ENCODE assay signal across 11 cellular contexts in the genomic region with DNA sequence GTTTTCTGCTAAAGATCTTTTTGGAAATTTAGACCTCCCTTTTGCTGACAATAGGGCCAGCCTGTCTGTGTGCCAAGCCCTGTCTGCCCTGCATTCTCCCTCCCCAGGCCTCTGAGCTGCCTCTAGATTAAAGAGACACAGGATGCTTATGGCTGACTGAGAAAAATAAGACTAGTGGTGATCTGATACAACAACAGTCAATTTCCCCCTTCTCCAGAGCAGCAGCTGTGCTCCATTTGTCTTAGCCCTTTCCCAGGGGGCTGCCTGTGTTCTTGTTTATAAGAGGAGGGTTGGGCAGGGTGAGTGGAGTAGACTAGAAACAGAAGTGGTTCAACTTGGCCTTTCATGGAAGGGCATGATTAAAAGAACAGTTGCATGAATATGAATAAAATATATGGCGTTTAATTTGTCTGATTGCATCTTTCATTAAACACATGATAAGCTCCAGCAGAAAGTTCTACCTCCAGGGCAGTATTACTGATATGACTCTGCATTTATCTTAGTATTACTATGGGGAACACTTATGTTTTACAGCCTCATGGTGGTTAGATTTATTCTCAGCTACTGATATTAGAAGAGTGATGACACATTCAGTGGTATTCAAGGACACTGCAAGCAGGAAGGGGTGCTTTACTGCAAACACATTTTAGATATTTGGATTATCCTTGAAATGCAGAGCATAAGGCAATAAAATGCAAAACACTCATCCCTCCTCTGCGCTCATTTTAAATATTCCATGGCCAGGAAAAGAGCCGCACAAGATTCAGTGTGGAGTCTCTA.
A peak's percentile ranks its signal among the peaks of the same experiment; 100 is the strongest.
DNase-seq lines count a peak whose midpoint lies in the region; ATAC-seq and TF ChIP-seq lines count a peak whose summit lies in the region.
"Had no signal": no experiment of that assay in that cellular context is flagged by ENCODE, and none has a peak within 500 bp of the region (broad histone marks: within the 10 kb centered on the region; RNA-seq: fewer than 3 reads in every experiment).

No MANE protein-coding gene starts in this region.

- H3K9ac ChIP-seq in endodermal cell (ENCODE audit: extremely low read depth, low read length, poor library complexity, severe bottlenecking) (no peak overlapping the region), skeletal muscle satellite cell (ENCODE audit: low read depth, low read length) (peak overlapping the region; percentile 70)

- ATAC-seq in Right ventricle myocardium inferior (peak; percentile 59), upper lobe of right lung (no peak), left colon (no peak)
- ATAC-seq: activated T-cell treated with anti-CD3 and anti-CD28 coated beads, Interleukin-2, amount 50 U/mL, for 72 hours had no signal

- TF ChIP-seq CTCF in left ventricle myocardium inferior (IDR thresholded peaks at IDR 0.05; ENCODE audit: borderline replicate concordance): no peak
- TF ChIP-seq CTCF in endodermal cell (conservative IDR thresholded peaks at IDR 0.05): peak; percentile 59
- no peak for TF ChIP-seq CTCF in upper lobe of right lung (IDR thresholded peaks at IDR 0.05)

- H3K27me3 ChIP-seq in left ventricle myocardium inferior (ENCODE audit: low read depth): no peaks in the 10 kb centered on the region
- H3K27me3 ChIP-seq in endodermal cell (ENCODE audit: control insufficient read depth, insufficient read depth, low read length, poor library complexity, severe bottlenecking): no peaks in the 10 kb centered on the region
- H3K27me3 ChIP-seq in skeletal muscle satellite cell (ENCODE audit: control insufficient read depth, insufficient read depth, low read length): no peaks in the 10 kb centered on the region
- no peaks in the 10 kb centered on the region for H3K27me3 ChIP-seq in upper lobe of right lung
- H3K27me3 ChIP-seq: dorsolateral prefrontal cortex had no signal

- H3K27ac ChIP-seq in left ventricle myocardium inferior (replicated peaks): no peak overlapping the region
- no peak overlapping the region for H3K27ac ChIP-seq in endodermal cell (ENCODE audit: low read depth, low read length)
- no peak overlapping the region for H3K27ac ChIP-seq in upper lobe of right lung
- H3K27ac ChIP-seq: dorsolateral prefrontal cortex had no signal

- 89 to 100% methylated on average over 2 to 3 of the region's 3 CpGs for WGBS in endodermal cell (ENCODE audit: insufficient coverage in 1 of 2, insufficient read length in 1 of 2), 2 experiments

- no peaks in the 10 kb centered on the region for H3K9me3 Mint-ChIP-seq in endodermal cell
- H3K9me3 Mint-ChIP-seq: activated T-cell treated with anti-CD3 and anti-CD28 coated beads, Interleukin-2, amount 50 U/mL, for 72 hours had no signal

- H3K27me3 Mint-ChIP-seq in endodermal cell (ENCODE audit: insufficient read depth): peaks cover 3% of the 10 kb centered on the region

- DNase-seq in Right ventricle myocardium inferior (ENCODE audit: missing footprints) (no peak), left ventricle myocardium inferior (no peak), NCI-H226 (peak; percentile 76), endodermal cell (peak; percentile 66), upper lobe of right lung (no peak), left colon (no peak)
- DNase-seq in activated CD4-positive, alpha-beta T cell treated with anti-CD3 and anti-CD28 coated beads for 4 hours: no peak
- DNase-seq: activated T-cell treated with anti-CD3 and anti-CD28 coated beads, Interleukin-2, amount 50 U/mL, for 72 hours; dorsolateral prefrontal cortex; T-helper 9 cell had no signal

- intact Hi-C loops in Right ventricle myocardium inferior (cut with DNase I): no loop called here
- intact Hi-C loops in left ventricle myocardium inferior (cut with micrococcal nuclease): no loop called here
- intact Hi-C loops in upper lobe of right lung (cut with DNase I): no loop called here
- intact Hi-C loops in left colon (cut with DNase I, micrococcal nuclease): no loop called here

- H3K9me3 ChIP-seq in left ventricle myocardium inferior (replicated peaks): no peaks in the 10 kb centered on the region
- no peaks in the 10 kb centered on the region for H3K9me3 ChIP-seq in endodermal cell (ENCODE audit: control insufficient read depth, low read length)
- H3K9me3 ChIP-seq in skeletal muscle satellite cell (replicated peaks; ENCODE audit: low read length): no peaks in the 10 kb centered on the region
- H3K9me3 ChIP-seq in upper lobe of right lung: no peaks in the 10 kb centered on the region

- no peak overlapping the region for H3K4me3 Mint-ChIP-seq in endodermal cell
- H3K4me3 Mint-ChIP-seq: activated T-cell treated with anti-CD3 and anti-CD28 coated beads, Interleukin-2, amount 50 U/mL, for 72 hours had no signal

- H3K4me1 ChIP-seq in left ventricle myocardium inferior (no peaks in the 10 kb centered on the region), endodermal cell (ENCODE audit: control insufficient read depth, insufficient read depth, low read length) (no peaks in the 10 kb centered on the region), skeletal muscle satellite cell (ENCODE audit: control insufficient read depth, insufficient read depth, low read length) (peaks cover 80% of the 10 kb centered on the region), upper lobe of right lung (no peaks in the 10 kb centered on the region)

- H3K36me3 Mint-ChIP-seq in endodermal cell (ENCODE audit: low read depth): no peaks in the 10 kb centered on the region

- no peak overlapping the region for H3K4me3 ChIP-seq in left ventricle myocardium inferior
- no peak overlapping the region for H3K4me3 ChIP-seq in endodermal cell (ENCODE audit: low read length)
- peak overlapping the region; percentile 21 for H3K4me3 ChIP-seq in skeletal muscle satellite cell (ENCODE audit: low read length)
- H3K4me3 ChIP-seq in upper lobe of right lung: no peak overlapping the region
- H3K4me3 ChIP-seq: dorsolateral prefrontal cortex had no signal

- H3K4me2 ChIP-seq in skeletal muscle satellite cell (ENCODE audit: low read length): peak overlapping the region; percentile 62

- no peak overlapping the region for H3K27ac Mint-ChIP-seq in endodermal cell
- H3K27ac Mint-ChIP-seq: activated T-cell treated with anti-CD3 and anti-CD28 coated beads, Interleukin-2, amount 50 U/mL, for 72 hours had no signal

- H3K36me3 ChIP-seq in left ventricle myocardium inferior: no peaks in the 10 kb centered on the region
- H3K36me3 ChIP-seq in endodermal cell (ENCODE audit: control insufficient read depth, insufficient read depth, low read length): no peaks in the 10 kb centered on the region
- H3K36me3 ChIP-seq in skeletal muscle satellite cell (ENCODE audit: insufficient read depth, low read length): no peaks in the 10 kb centered on the region
- no peaks in the 10 kb centered on the region for H3K36me3 ChIP-seq in upper lobe of right lung

- H3K4me1 Mint-ChIP-seq in endodermal cell: peaks cover 10% of the 10 kb centered on the region

Comparison
In these comparisons a context has a peak if more than half of its experiments do, and no peak if none do; other contexts are left out.
1. DNase-seq: peak in NCI-H226 (single experiment) and endodermal cell (single experiment); none in Right ventricle myocardium inferior (single experiment), left ventricle myocardium inferior (single experiment), upper lobe of right lung (single experiment), left colon (0 of 2) and activated CD4-positive, alpha-beta T cell treated with anti-CD3 and anti-CD28 coated beads for 4 hours (0 of 2).